8 cellular contexts compared by ENCODE assay signal in genomic region chr12:22544038-22544979, GRCh38. TPM values are rescaled to one million over a fixed set of nuclear protein-coding genes. Genes with fewer than 3 reads are reported as not detected.
A peak's percentile ranks its signal among the peaks of the same experiment; 100 is the strongest.
DNase-seq lines count a peak whose midpoint lies in the region; ATAC-seq lines count a peak whose summit lies in the region.

Gene C2CD5, minus strand, starts transcription at chr12:22544542. Its CDS starts 392 bp downstream, at chr12:22544150.

- peak within 1 kb of the TSS; percentile 89 for H3K4me3 ChIP-seq in endocrine pancreas (ENCODE audit: control insufficient read depth, insufficient read depth, low read length)
- peak within 1 kb of the TSS; percentile 96 for H3K4me3 ChIP-seq in mesendoderm (ENCODE audit: low read length)

- peaks cover 2% of the 10 kb centered on the region for H3K79me1 ChIP-seq in mesendoderm (ENCODE audit: low read length)

- peak within 1 kb of the TSS; percentile 98 for H3K56ac ChIP-seq in mesendoderm (ENCODE audit: low read length)

- H3K36me3 ChIP-seq in endocrine pancreas (ENCODE audit: control insufficient read depth, insufficient read depth, low read length) (no peaks in the 10 kb centered on the region), mesendoderm (ENCODE audit: control insufficient read depth, insufficient read depth, low read length) (no peaks in the 10 kb centered on the region)

- peak; percentile 75 for ATAC-seq in GM19468 (IDR thresholded peaks at IDR 0.05; ENCODE audit: extremely low read depth, unreplicated experiment)

- H4K5ac ChIP-seq in mesendoderm (ENCODE audit: low read length) = no peak within 1 kb of the TSS

- WGBS in mesendoderm (ENCODE audit: extremely low coverage, insufficient coverage, low lambda C conversion rate) = no CpG with 5 or more reads among the region's 80 CpGs

- no peak within 1 kb of the TSS for H4K8ac ChIP-seq in mesendoderm (ENCODE audit: low read depth, low read length)

- H3K18ac ChIP-seq in mesendoderm (ENCODE audit: low read length) = no peak within 1 kb of the TSS

- H3K79me2 ChIP-seq in mesendoderm (ENCODE audit: control insufficient read depth, insufficient read depth, low read length) = no peaks in the 10 kb centered on the region

- H3K4me2 ChIP-seq in mesendoderm (ENCODE audit: low read length) = peak within 1 kb of the TSS; percentile 91

- H2BK15ac ChIP-seq in mesendoderm (replicated peaks; ENCODE audit: low read depth) = no peak within 1 kb of the TSS

- H3K4ac ChIP-seq in mesendoderm (ENCODE audit: low read depth, low read length) = peak within 1 kb of the TSS; percentile 24

- H2BK120ac ChIP-seq in mesendoderm (ENCODE audit: low read depth, low read length) = no peak within 1 kb of the TSS

- H3K27ac ChIP-seq in mesendoderm (ENCODE audit: low read depth, low read length) = peak within 1 kb of the TSS; percentile 84

- H3K9me3 ChIP-seq in endocrine pancreas (ENCODE audit: control insufficient read depth, low read length) = no peaks in the 10 kb centered on the region

- H3K4me1 ChIP-seq in endocrine pancreas (ENCODE audit: control insufficient read depth, insufficient read depth, low read length) (peaks cover 18% of the 10 kb centered on the region), mesendoderm (ENCODE audit: control insufficient read depth, low read depth, low read length) (peaks cover 3% of the 10 kb centered on the region)

- H3K23ac ChIP-seq in mesendoderm (ENCODE audit: low read length) = no peak within 1 kb of the TSS

- H2BK5ac ChIP-seq in mesendoderm (ENCODE audit: low read length) = peak within 1 kb of the TSS; percentile 93

- H3K9ac ChIP-seq in endocrine pancreas (ENCODE audit: control insufficient read depth, insufficient read depth, low read length) = peak within 1 kb of the TSS; percentile 75
- H3K9ac ChIP-seq in mesendoderm (ENCODE audit: low read length) = peak within 1 kb of the TSS; percentile 95

- DNase-seq in COR-L47 (lab: John Stamatoyannopoulos, UW) (peak; percentile 91), HS-5 (ENCODE audit: low read depth) (peak; percentile 89), NK-92 (lab: John Stamatoyannopoulos, UW; ENCODE audit: unreplicated experiment) (peak; percentile 57), mesendoderm (peak; percentile 99)
- peak; percentile 70 to 86 (median 80) for DNase-seq in activated CD8-positive, alpha-beta memory T cell treated with anti-CD3 and anti-CD28 coated beads for 48 hours (ENCODE audit: low read depth in 2 of 3, low spot score in 2 of 3)
- peak; percentile 91 for DNase-seq in stimulated activated CD8-positive, alpha-beta memory T cell treated with anti-CD3 and anti-CD28 coated beads, Interleukin-15, amount 100 ng/mL, for 1 hour (ENCODE audit: low read depth)

- H2AK5ac ChIP-seq in mesendoderm (ENCODE audit: low read length) = no peak within 1 kb of the TSS

- no peaks in the 10 kb centered on the region for H3K27me3 ChIP-seq in endocrine pancreas (ENCODE audit: control insufficient read depth, insufficient read depth, low read length)
- no peaks in the 10 kb centered on the region for H3K27me3 ChIP-seq in mesendoderm (ENCODE audit: insufficient read depth, low read length, poor library complexity)

RNA-seq across cellular contexts. Expression of gene C2CD5, which starts in this region (rescaled TPM):
- polyA plus RNA-seq in mesendoderm (2013, experiment 1 of 2) = 25.2 TPM
- 24.9 TPM for polyA plus RNA-seq in mesendoderm (2013, experiment 2 of 2)

Comparison
In these comparisons a context has a peak if more than half of its experiments do, and no peak if none do; other contexts are left out.
1. Peak in every context shown above with its lines: DNase-seq, ATAC-seq, H3K4me3 ChIP-seq and H3K27ac ChIP-seq.